ENCODE assay signal across 28 cellular contexts in genomic region chr4:5435823-5436222, GRCh38.
"Had no signal": no experiment of that assay in that cellular context is flagged by ENCODE, and none has a peak within 500 bp of the region (broad histone marks: within the 10 kb centered on the region; RNA-seq: fewer than 3 reads in every experiment).

No MANE protein-coding gene starts in this region.

- DNase-seq: naive B cell; naive thymus-derived CD8-positive, alpha-beta T cell; nephron progenitor cell; occipital lobe; pancreas; posterior cingulate gyrus; psoas muscle; right cardiac atrium; right lobe of liver; sigmoid colon; small intestine; stimulated activated CD4-positive, alpha-beta T cell treated with anti-CD3 and anti-CD28 coated beads, Interleukin-15, amount 100 ng/mL, for 24 hours; stimulated activated CD4-positive, alpha-beta T cell treated with anti-CD3 and anti-CD28 coated beads, Interleukin-4, amount 100 ng/mL, for 1 hour; stimulated activated naive CD4-positive, alpha-beta T cell; stimulated activated naive CD8-positive, alpha-beta T cell treated with anti-CD3 and anti-CD28 coated beads, Interleukin-15, amount 100 ng/mL, for 72 hours; stimulated activated naive CD8-positive, alpha-beta T cell treated with anti-CD3 and anti-CD28 coated beads, Interleukin-15, Interleukin-2, amounts not matched to agents 100 U/mL and 50 U/mL, for 24 hours; substantia nigra; testis; transverse colon; upper lobe of right lung had no signal

- H3K27me3 ChIP-seq: pancreas, right lobe of liver, sigmoid colon, suprapubic skin, testis, tibial artery, transverse colon, upper lobe of right lung, vagina had no signal

- H3K4me3 ChIP-seq: pancreas, psoas muscle, right lobe of liver, sigmoid colon, suprapubic skin, testis, tibial artery, transverse colon, upper lobe of right lung, vagina had no signal

- H3K27ac Mint-ChIP-seq: naive B cell; naive thymus-derived CD8-positive, alpha-beta T cell; natural killer cell treated with Interleukin-12 subunit alpha and Interleukin-12 subunit beta and Interleukin-15 and Interleukin-18, amount 100 ng/mL, for 72 hours; nephron progenitor cell; progenitor cell of endocrine pancreas; stimulated activated effector memory CD8-positive, alpha-beta T cell treated with anti-CD3 and anti-CD28 coated beads, Interleukin-12 subunit alpha, Interleukin-12 subunit beta, amount 100 ng/mL, for 72 hours; type B pancreatic cell had no signal

- H3K4me1 ChIP-seq: pancreas, psoas muscle, right lobe of liver, sigmoid colon, suprapubic skin, testis, tibial artery, transverse colon, upper lobe of right lung, vagina had no signal

- H3K27ac ChIP-seq: pancreas, psoas muscle, right lobe of liver, sigmoid colon, suprapubic skin, testis, tibial artery, transverse colon, upper lobe of right lung, vagina had no signal

- H3K4me1 Mint-ChIP-seq: naive B cell; naive thymus-derived CD8-positive, alpha-beta T cell; nephron progenitor cell; neural crest cell; stimulated activated effector memory CD8-positive, alpha-beta T cell treated with anti-CD3 and anti-CD28 coated beads, Interleukin-12 subunit alpha, Interleukin-12 subunit beta, amount 100 ng/mL, for 72 hours; stimulated activated naive CD8-positive, alpha-beta T cell treated with anti-CD3 and anti-CD28 coated beads, Interleukin-15, amount 100 ng/mL, for 72 hours had no signal

- H3K4me3 Mint-ChIP-seq: naive B cell; naive thymus-derived CD8-positive, alpha-beta T cell; natural killer cell treated with Interleukin-12 subunit alpha and Interleukin-12 subunit beta and Interleukin-15 and Interleukin-18, amount 100 ng/mL, for 72 hours; nephron progenitor cell; neural crest cell; stimulated activated effector memory CD8-positive, alpha-beta T cell treated with anti-CD3 and anti-CD28 coated beads, Interleukin-12 subunit alpha, Interleukin-12 subunit beta, amount 100 ng/mL, for 72 hours; stimulated activated naive CD8-positive, alpha-beta T cell treated with anti-CD3 and anti-CD28 coated beads, Interleukin-15, amount 100 ng/mL, for 72 hours; type B pancreatic cell had no signal

- H3K36me3 Mint-ChIP-seq: naive B cell; natural killer cell treated with Interleukin-12 subunit alpha and Interleukin-12 subunit beta and Interleukin-15 and Interleukin-18, amount 100 ng/mL, for 72 hours; stimulated activated effector memory CD8-positive, alpha-beta T cell treated with anti-CD3 and anti-CD28 coated beads, Interleukin-12 subunit alpha, Interleukin-12 subunit beta, amount 100 ng/mL, for 72 hours; type B pancreatic cell had no signal

- H3K9me3 ChIP-seq: pancreas, psoas muscle, right lobe of liver, sigmoid colon, suprapubic skin, testis, tibial artery, transverse colon, upper lobe of right lung, vagina had no signal

- ATAC-seq: naive thymus-derived CD8-positive, alpha-beta T cell; natural killer cell treated with Interleukin-12 subunit alpha and Interleukin-12 subunit beta and Interleukin-15 and Interleukin-18, amount 100 ng/mL, for 72 hours; pancreas; psoas muscle; right cardiac atrium; right lobe of liver; stimulated activated effector memory CD8-positive, alpha-beta T cell treated with anti-CD3 and anti-CD28 coated beads, Interleukin-12 subunit alpha, Interleukin-12 subunit beta, amount 100 ng/mL, for 72 hours; stimulated activated naive CD8-positive, alpha-beta T cell treated with anti-CD3 and anti-CD28 coated beads, Interleukin-15, amount 100 ng/mL, for 72 hours; stimulated activated naive CD8-positive, alpha-beta T cell treated with anti-CD3 and anti-CD28 coated beads, Interleukin-15, Interleukin-2, amounts not matched to agents 100 U/mL and 50 U/mL, for 24 hours; upper lobe of right lung had no signal

- H3K9me3 Mint-ChIP-seq: natural killer cell treated with Interleukin-12 subunit alpha and Interleukin-12 subunit beta and Interleukin-15 and Interleukin-18, amount 100 ng/mL, for 72 hours; type B pancreatic cell had no signal

- H3K36me3 ChIP-seq: pancreas, right lobe of liver, sigmoid colon, suprapubic skin, tibial artery, transverse colon, upper lobe of right lung, vagina had no signal

- H3K27me3 Mint-ChIP-seq: naive B cell; progenitor cell of endocrine pancreas; stimulated activated naive CD8-positive, alpha-beta T cell treated with anti-CD3 and anti-CD28 coated beads, Interleukin-15, amount 100 ng/mL, for 72 hours had no signal
